10 cellular contexts compared by ENCODE assay signal in genomic region chr9:109745335-109746283, GRCh38. TPM values are rescaled to one million over a fixed set of nuclear protein-coding genes. Genes with fewer than 3 reads are reported as not detected.
DNase-seq lines count a peak whose midpoint lies in the region; ATAC-seq, FAIRE-seq and TF ChIP-seq lines count a peak whose summit lies in the region.
"Had no signal": no experiment of that assay in that cellular context is flagged by ENCODE, and none has a peak within 500 bp of the region (broad histone marks: within the 10 kb centered on the region; RNA-seq: fewer than 3 reads in every experiment).

No MANE protein-coding gene starts in this region.

- ATAC-seq in HG02981 (IDR thresholded peaks at IDR 0.05; ENCODE audit: unreplicated experiment) = no peak
- ATAC-seq: CD8-positive, alpha-beta T cell had no signal

- H3K27ac Mint-ChIP-seq in neural progenitor cell = peak overlapping the region; percentile 80
- H3K27ac Mint-ChIP-seq: CD8-positive, alpha-beta T cell had no signal

- DNase-seq in DMS79 (lab: John Stamatoyannopoulos, UW) (peak; percentile 70), NCI-H345 (lab: John Stamatoyannopoulos, UW) (peak; percentile 53), fibroblast of the aortic adventitia (ENCODE audit: low read depth) (peak; percentile 54), neural progenitor cell (ENCODE audit: low spot score) (peak; percentile 56), D721Med (ENCODE audit: insufficient read length, low spot score) (no peak)
- DNase-seq in stimulated activated CD4-positive, alpha-beta T cell treated with anti-CD3 and anti-CD28 coated beads, Interleukin-4, amount 100 ng/mL, for 1 hour = no peak
- DNase-seq in activated CD8-positive, alpha-beta memory T cell treated with anti-CD3 and anti-CD28 coated beads, Interleukin-2, amount 50 U/mL, for 48 hours = no peak
- DNase-seq: CD8-positive, alpha-beta T cell had no signal

- TF ChIP-seq CTCF in fibroblast of the aortic adventitia (IDR thresholded peaks at IDR 0.05; ENCODE audit: insufficient read depth, low read length) (no peak), neural progenitor cell (IDR thresholded peaks at IDR 0.05) (no peak), D721Med (IDR thresholded peaks at IDR 0.05; ENCODE audit: insufficient read depth, missing control alignments) (no peak)

- H3K4me3 ChIP-seq in fibroblast of the aortic adventitia (ENCODE audit: low read depth, low read length) (no peak overlapping the region), neural progenitor cell (no peak overlapping the region)

- H3K4me1 ChIP-seq in neural progenitor cell = peaks cover 22% of the 10 kb centered on the region

- H3K9me3 ChIP-seq in neural progenitor cell (ENCODE audit: low read depth) = no peaks in the 10 kb centered on the region

- no peak overlapping the region for H2AFZ ChIP-seq in neural progenitor cell (replicated peaks)

- FAIRE-seq in D721Med (lab: Jason Lieb, UNC) = no peak
- FAIRE-seq: endothelial cell of umbilical vein had no signal

- no peaks in the 10 kb centered on the region for H4K20me1 ChIP-seq in neural progenitor cell (ENCODE audit: low read depth)

- H3K27me3 Mint-ChIP-seq in neural progenitor cell (ENCODE audit: insufficient read depth, low read depth) = no peaks in the 10 kb centered on the region

- H3K4me3 Mint-ChIP-seq in neural progenitor cell = no peak overlapping the region
- H3K4me3 Mint-ChIP-seq: CD8-positive, alpha-beta T cell had no signal

- H3K36me3 ChIP-seq in neural progenitor cell = no peaks in the 10 kb centered on the region

- peak overlapping the region; percentile 46 for H3K4me2 ChIP-seq in neural progenitor cell

- H3K36me3 Mint-ChIP-seq in neural progenitor cell = no peaks in the 10 kb centered on the region
- H3K36me3 Mint-ChIP-seq: CD8-positive, alpha-beta T cell had no signal

- H3K27me3 ChIP-seq in neural progenitor cell = no peaks in the 10 kb centered on the region

- H3K79me2 ChIP-seq in neural progenitor cell (ENCODE audit: low read depth) = no peaks in the 10 kb centered on the region

- no peaks in the 10 kb centered on the region for H3K9me3 Mint-ChIP-seq in neural progenitor cell
- H3K9me3 Mint-ChIP-seq: CD8-positive, alpha-beta T cell had no signal

- peaks cover 28% of the 10 kb centered on the region for H3K4me1 Mint-ChIP-seq in neural progenitor cell

- no peaks in the 10 kb centered on the region for H3F3A ChIP-seq in neural progenitor cell (ENCODE audit: low read depth)

- H3K9ac ChIP-seq in neural progenitor cell = no peak overlapping the region

- no peak overlapping the region for H3K27ac ChIP-seq in neural progenitor cell

RNA-seq across cellular contexts. Expression of gene PALM2AKAP2, which starts 34.4 kb away (rescaled TPM):
- 4.2 and 5.0 TPM in 2 replicates for total RNA-seq in fibroblast of the aortic adventitia (ENCODE audit: low replicate concordance)
- total RNA-seq in neural progenitor cell (ENCODE audit: low replicate concordance) = 3.9 and 12.0 TPM in 2 replicates
- total RNA-seq: CD8-positive, alpha-beta T cell; endothelial cell of umbilical vein had no signal

Comparison
In these comparisons a context has a peak if more than half of its experiments do, and no peak if none do; other contexts are left out.
1. DNase-seq: peak in DMS79 (single experiment), NCI-H345 (single experiment), fibroblast of the aortic adventitia (single experiment) and neural progenitor cell (single experiment); none in stimulated activated CD4-positive, alpha-beta T cell treated with anti-CD3 and anti-CD28 coated beads, Interleukin-4, amount 100 ng/mL, for 1 hour (single experiment), D721Med (single experiment) and activated CD8-positive, alpha-beta memory T cell treated with anti-CD3 and anti-CD28 coated beads, Interleukin-2, amount 50 U/mL, for 48 hours (single experiment).